8 cellular contexts compared by ENCODE assay signal in genomic region chr9:14096182-14096922, GRCh38.
DNase-seq lines count a peak whose midpoint lies in the region; ATAC-seq and TF ChIP-seq lines count a peak whose summit lies in the region.

No MANE protein-coding gene starts in this region.

- ATAC-seq in left lung = peak; percentile 74
- ATAC-seq in GM21528 (IDR thresholded peaks at IDR 0.05; ENCODE audit: low FRiP score, unreplicated experiment) = no peak

- intact Hi-C loops in breast epithelium (cut with DNase I; ENCODE audit: low total_unique reads) = no loop called here
- intact Hi-C loops in left lung (cut with DNase I) = no loop called here
- intact Hi-C loops in vagina (cut with DNase I) = loop anchor here (10.0 kb wide), 1 partner anchor 218 kb away; the partner anchor contains the start of gene NFIB
- intact Hi-C loops in testis (cut with DNase I; ENCODE audit: low total_unique reads) = no loop called here

- WGBS in testis, 2 donors = 21 to 35% methylated on average over 15 of the region's 15 CpGs

- no peaks in the 10 kb centered on the region for H3K27me3 ChIP-seq in breast epithelium
- no peaks in the 10 kb centered on the region for H3K27me3 ChIP-seq in left lung
- no peaks in the 10 kb centered on the region for H3K27me3 ChIP-seq in vagina
- H3K27me3 ChIP-seq in testis = no peaks in the 10 kb centered on the region

- no peaks in the 10 kb centered on the region for H3K36me3 ChIP-seq in breast epithelium
- no peaks in the 10 kb centered on the region for H3K36me3 ChIP-seq in left lung
- no peaks in the 10 kb centered on the region for H3K36me3 ChIP-seq in vagina
- no peaks in the 10 kb centered on the region for H3K36me3 ChIP-seq in testis (ENCODE audit: low read depth, missing control alignments)

- TF ChIP-seq CTCF in breast epithelium (IDR thresholded peaks at IDR 0.05) (no peak), left lung (IDR thresholded peaks at IDR 0.05) (no peak), vagina (IDR thresholded peaks at IDR 0.05) (no peak), testis (IDR thresholded peaks at IDR 0.05) (no peak)

- TF ChIP-seq POLR2A in breast epithelium (IDR thresholded peaks at IDR 0.05) (no peak), vagina (IDR thresholded peaks at IDR 0.05) (no peak), testis (IDR thresholded peaks at IDR 0.05) (no peak)

- H3K27ac ChIP-seq in breast epithelium (peak overlapping the region; percentile 76 to 86), left lung (peak overlapping the region; percentile 67 to 76), vagina (peak overlapping the region; percentile 50), testis (peak overlapping the region in 1 of 2 donors; percentile 55)

- H3K9me3 ChIP-seq in breast epithelium = no peaks in the 10 kb centered on the region
- H3K9me3 ChIP-seq in left lung = no peaks in the 10 kb centered on the region
- H3K9me3 ChIP-seq in vagina = no peaks in the 10 kb centered on the region
- H3K9me3 ChIP-seq in testis = no peaks in the 10 kb centered on the region

- DNase-seq in NCI-H146 (lab: John Stamatoyannopoulos, UW) (peak; percentile 32), NCI-H146 treated with DMSO at 0.1 percent for 48 hours (lab: John Stamatoyannopoulos, UW; ENCODE audit: unreplicated experiment) (no peak), breast epithelium (ENCODE audit: low spot score in 2 of 2) (no peak), left lung (no peak), vagina (ENCODE audit: extremely low spot score in 2 of 2) (no peak), testis (no peak)
- DNase-seq in stimulated activated CD4-positive, alpha-beta T cell treated with anti-CD3 and anti-CD28 coated beads, Interleukin-12 subunit alpha, Interleukin-12 subunit beta, amount 100 ng/mL, for 4 hours = no peak

- H3K4me3 ChIP-seq in breast epithelium (peak overlapping the region in 2 of 3 donors; percentile 17 to 21), left lung (no peak overlapping the region), vagina (peak overlapping the region; percentile 15 to 20), testis (no peak overlapping the region)

- H3K4me1 ChIP-seq in breast epithelium (no peaks in the 10 kb centered on the region), left lung (peaks cover 5 to 19% of the 10 kb centered on the region in 2 donors), vagina (peaks cover 38% of the 10 kb centered on the region), testis (no peaks in the 10 kb centered on the region)

Comparison
In these comparisons a context has a peak if more than half of its experiments do, and no peak if none do; other contexts are left out.
1. H3K4me3 ChIP-seq: peak in breast epithelium (2 of 3) and vagina (2 of 2); none in left lung (0 of 2) and testis (0 of 2).